In the genomic region with DNA sequence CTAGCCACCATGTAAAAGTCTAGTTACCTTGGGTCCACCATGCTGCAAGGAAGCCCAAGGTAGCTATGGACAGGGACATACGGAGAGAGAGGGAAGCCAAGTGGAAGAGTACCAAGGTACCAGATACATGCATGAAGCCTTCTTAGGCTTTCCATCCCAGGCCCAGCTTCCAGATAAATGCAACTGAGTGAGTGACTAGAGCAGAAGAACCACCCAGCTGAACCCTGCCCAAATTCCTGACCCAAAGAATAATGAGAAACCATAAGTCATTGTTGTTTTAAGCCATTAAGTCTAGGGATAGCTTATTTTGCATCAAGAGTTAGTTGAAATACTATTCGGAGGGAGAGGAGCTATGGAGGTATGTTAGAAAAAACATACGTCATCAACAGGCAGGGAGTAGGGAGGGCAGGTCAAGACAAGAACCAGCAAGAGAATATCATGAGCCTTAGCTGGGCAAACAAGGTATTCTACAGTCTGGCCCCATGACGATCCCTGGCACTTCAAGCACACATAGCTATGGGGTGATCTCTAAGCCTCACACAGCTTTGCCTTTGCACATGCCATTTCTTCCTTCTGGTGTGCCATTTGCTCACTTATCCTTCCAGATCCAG, we compare ENCODE assay signal across 29 cellular contexts. TPM values are rescaled to one million over a fixed set of nuclear protein-coding genes. Genes with fewer than 3 reads are reported as not detected.
"Had no signal": no experiment of that assay in that cellular context is flagged by ENCODE, and none has a peak within 500 bp of the region (broad histone marks: within the 10 kb centered on the region; RNA-seq: fewer than 3 reads in every experiment).

No MANE protein-coding gene starts in this region.

- H3K36me3 ChIP-seq: brain microvascular endothelial cell, cardiac muscle cell, colonic mucosa, esophagus squamous epithelium had no signal

- H3K27ac ChIP-seq: brain microvascular endothelial cell, cardiac muscle cell, colonic mucosa, esophagus squamous epithelium had no signal

- H3K4me3 ChIP-seq: cardiac muscle cell, colonic mucosa, esophagus squamous epithelium had no signal

- DNase-seq: activated CD4-positive, alpha-beta T cell treated with anti-CD3 and anti-CD28 coated beads for 4 hours; activated CD4-positive, alpha-beta T cell treated with anti-CD3 and anti-CD28 coated beads, Interleukin-2, amount 10 ng/mL, durations not matched to agents 7 days and 5 days; activated CD4-positive, alpha-beta T cell treated with anti-CD3 and anti-CD28 coated beads, Interleukin-2, amount 50 U/mL, for 4 hours; activated CD4-positive, CD25-positive, alpha-beta regulatory T cell; activated CD4-positive, CD25-positive, alpha-beta regulatory T cell treated with anti-CD3 and anti-CD28 coated beads, Interleukin-2, amount 50 U/mL, for 72 hours; activated CD8-positive, alpha-beta memory T cell treated with anti-CD3 and anti-CD28 coated beads for 24 hours; activated CD8-positive, alpha-beta T cell treated with anti-CD3 and anti-CD28 coated beads for 36 hours; activated effector memory CD4-positive, alpha-beta T cell treated with Interleukin-2 at 50 U/mL for 16 hours; activated gamma-delta T cell treated with Interleukin-2 at 50 U/mL for 16 hours; activated naive CD4-positive, alpha-beta T cell treated with anti-CD3 and anti-CD28 coated beads, Interleukin-2, amount 50 U/mL, for 16 hours; activated naive CD4-positive, alpha-beta T cell treated with Interleukin-2 at 50 U/mL for 16 hours; activated T-cell treated with anti-CD3 and anti-CD28 coated beads, Interleukin-2, amount 50 U/mL, for 4 hours; amniotic stem cell; anterior cingulate cortex; brain microvascular endothelial cell; central memory CD4-positive, alpha-beta T cell; cerebellar nuclear complex; colonic mucosa; effector CD8-positive, alpha-beta T cell; erythroblast; esophagus squamous epithelium; head of caudate nucleus; T-helper 2 cell had no signal

- ATAC-seq: activated CD8-positive, alpha-beta T cell treated with anti-CD3 and anti-CD28 coated beads for 36 hours; activated T-cell treated with anti-CD3 and anti-CD28 coated beads, Interleukin-2, amount 50 U/mL, for 4 hours; activated T-helper 17 cell treated with anti-CD3 and anti-CD28 coated beads, Interleukin-2, amount 50 U/mL, for 72 hours had no signal

- H3K27me3 ChIP-seq: brain microvascular endothelial cell, cardiac muscle cell, colonic mucosa, esophagus squamous epithelium had no signal

- H3K9me3 ChIP-seq: colonic mucosa had no signal

RNA-seq across cellular contexts. Expression of a gene that starts 36.5 kb away (rescaled TPM):
- total RNA-seq: activated CD4-positive, alpha-beta T cell treated with anti-CD3 and anti-CD28 coated beads, Interleukin-2, amount 10 ng/mL, durations not matched to agents 7 days and 5 days; activated CD8-positive, alpha-beta T cell treated with anti-CD3 and anti-CD28 coated beads for 36 hours; activated T-cell treated with anti-CD3 and anti-CD28 coated beads, Interleukin-2, amount 50 U/mL, for 4 hours; activated T-helper 17 cell treated with anti-CD3 and anti-CD28 coated beads, Interleukin-2, amount 50 U/mL, for 72 hours; astrocyte; fibroblast of lung; fibroblast of villous mesenchyme; T-helper 1 cell treated with Interleukin-12 subunit alpha and Interleukin-12 subunit beta and Interleukin-4 antibody, amounts not matched to agents 30 ng/mL and 1 ng/mL, for 36 hours had no signal
- polyA plus RNA-seq: fibroblast of lung had no signal
